11 cellular contexts compared by ENCODE assay signal in the genomic region with DNA sequence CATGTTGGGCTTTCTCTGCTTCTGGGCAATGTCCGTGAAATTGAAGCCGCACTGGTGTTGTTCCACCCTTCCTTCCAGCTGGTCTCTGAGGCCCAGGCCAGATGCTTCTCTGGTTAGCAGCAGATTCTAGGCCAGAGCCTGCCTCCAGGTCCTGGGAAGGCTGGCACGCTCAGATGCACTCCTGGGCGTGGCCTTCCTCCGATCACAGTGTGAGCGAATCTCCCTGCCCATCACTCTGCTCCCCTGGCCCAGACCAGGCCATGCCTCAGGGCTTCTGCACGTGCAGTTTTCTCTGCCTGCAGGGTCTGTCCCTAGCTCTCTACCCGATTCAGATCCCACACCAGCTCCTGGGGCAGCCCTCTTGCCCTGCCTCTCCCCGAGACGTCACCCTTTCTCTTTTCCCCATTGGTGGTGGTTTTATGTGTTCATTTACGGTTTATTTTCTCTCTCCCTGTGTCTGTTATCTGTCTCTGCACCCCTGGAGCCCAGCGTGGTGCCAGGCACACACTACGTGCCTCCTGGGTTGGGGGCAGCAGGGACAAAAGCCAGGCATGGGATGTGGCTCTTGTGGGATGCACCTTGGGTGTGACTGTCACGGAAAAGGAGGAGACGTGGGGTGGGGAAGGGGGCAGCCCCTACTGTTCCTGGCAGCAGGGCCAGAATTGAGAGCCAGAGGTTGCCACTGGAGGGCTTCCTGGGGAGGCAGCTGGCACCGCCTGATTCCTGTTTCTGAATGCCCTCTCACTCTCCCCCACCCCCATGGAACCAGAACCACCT.
DNase-seq lines count a peak whose midpoint lies in the region; ATAC-seq and TF ChIP-seq lines count a peak whose summit lies in the region.
"Had no signal": no experiment of that assay in that cellular context is flagged by ENCODE, and none has a peak within 500 bp of the region (broad histone marks: within the 10 kb centered on the region; RNA-seq: fewer than 3 reads in every experiment).

No MANE protein-coding gene starts in this region.

- no peak overlapping the region for H3K9ac ChIP-seq in smooth muscle cell (ENCODE audit: low read depth)

- H3K4me1 ChIP-seq in Peyer's patch: no peaks in the 10 kb centered on the region
- H3K4me1 ChIP-seq in heart right ventricle: peaks cover 12 to 69% (median 55%) of the 10 kb centered on the region in 9 donors
- H3K4me1 ChIP-seq in smooth muscle cell (ENCODE audit: low read depth): no peaks in the 10 kb centered on the region
- H3K4me1 ChIP-seq: gastrocnemius medialis had no signal

- 66 to 69% methylated on average over 16 of the region's 16 CpGs for WGBS in heart right ventricle, 2 donors
- 74% methylated on average over 16 of the region's 16 CpGs for WGBS in smooth muscle cell (ENCODE audit: low lambda C conversion rate)

- no peak overlapping the region for H3K4me3 ChIP-seq in Peyer's patch
- H3K4me3 ChIP-seq in heart right ventricle: no peak overlapping the region
- no peak overlapping the region for H3K4me3 ChIP-seq in smooth muscle cell
- H3K4me3 ChIP-seq: gastrocnemius medialis had no signal

- H3K4me1 Mint-ChIP-seq in progenitor cell of endocrine pancreas (ENCODE audit: low read depth): no peaks in the 10 kb centered on the region

- no peaks in the 10 kb centered on the region for H4K20me1 ChIP-seq in smooth muscle cell (ENCODE audit: low read depth)

- H3K36me3 ChIP-seq in Peyer's patch (no peaks in the 10 kb centered on the region), heart right ventricle (no peaks in the 10 kb centered on the region), smooth muscle cell (ENCODE audit: low read depth) (no peaks in the 10 kb centered on the region)
- H3K36me3 ChIP-seq: gastrocnemius medialis had no signal

- H3K4me3 Mint-ChIP-seq in progenitor cell of endocrine pancreas (ENCODE audit: low read depth): no peak overlapping the region

- no peaks in the 10 kb centered on the region for H3K27me3 ChIP-seq in Peyer's patch
- no peaks in the 10 kb centered on the region for H3K27me3 ChIP-seq in heart right ventricle
- H3K27me3 ChIP-seq in smooth muscle cell (ENCODE audit: low read depth): peaks cover 37% of the 10 kb centered on the region
- H3K27me3 ChIP-seq: gastrocnemius medialis had no signal

- H3K27ac ChIP-seq in Peyer's patch (no peak overlapping the region), heart right ventricle (peak overlapping the region in 9 of 10 donors; percentile 61 to 83 (median 75)), smooth muscle cell (ENCODE audit: low read depth) (no peak overlapping the region)
- H3K27ac ChIP-seq: gastrocnemius medialis had no signal

- TF ChIP-seq POLR2A in Peyer's patch (IDR thresholded peaks at IDR 0.05): no peak

- no peaks in the 10 kb centered on the region for H3F3A ChIP-seq in smooth muscle cell (ENCODE audit: low read depth)

- H3K36me3 Mint-ChIP-seq in progenitor cell of endocrine pancreas (ENCODE audit: insufficient read depth): no peaks in the 10 kb centered on the region

- peak in 4 of 8 donors; percentile 0 to 6 (median 4) for ATAC-seq in heart right ventricle

- H3K27ac Mint-ChIP-seq in progenitor cell of endocrine pancreas: no peak overlapping the region

- H3K4me2 ChIP-seq in smooth muscle cell: no peak overlapping the region

- H3K27me3 Mint-ChIP-seq in progenitor cell of endocrine pancreas: peaks cover 37% of the 10 kb centered on the region

- intact Hi-C loops in heart right ventricle (cut with DNase I): loop anchor here in 3 of 10 donors (5.0 kb wide), 3 partner anchors 49 to 69 kb away; partner anchors contain the start of gene TRPM5 (in 1 of the 3)
- intact Hi-C loops in posterior vena cava (cut with DNase I): loop anchor here in 1 of 2 donors (1.0 to 10.0 kb wide), 2 partner anchors 330 to 1694 kb away; no protein-coding TSS in a partner anchor

- TF ChIP-seq CTCF in GM10266 (IDR thresholded peaks at IDR 0.05; ENCODE audit: control insufficient read depth, insufficient read depth, low read depth, missing control alignments) (no peak), Peyer's patch (IDR thresholded peaks at IDR 0.05) (no peak), heart right ventricle (IDR thresholded peaks at IDR 0.05) (no peak), progenitor cell of endocrine pancreas (IDR thresholded peaks at IDR 0.05; ENCODE audit: unreplicated experiment) (no peak), smooth muscle cell (IDR thresholded peaks at IDR 0.05; ENCODE audit: borderline replicate concordance, insufficient read depth, poor library complexity, severe bottlenecking) (no peak)

- no peaks in the 10 kb centered on the region for H3K9me3 Mint-ChIP-seq in progenitor cell of endocrine pancreas (ENCODE audit: low read depth)

- H2AFZ ChIP-seq in smooth muscle cell (ENCODE audit: low read depth): no peak overlapping the region

- no peaks in the 10 kb centered on the region for H3K9me3 ChIP-seq in Peyer's patch
- H3K9me3 ChIP-seq in heart right ventricle: no peaks in the 10 kb centered on the region
- no peaks in the 10 kb centered on the region for H3K9me3 ChIP-seq in smooth muscle cell (replicated peaks; ENCODE audit: low read depth)
- H3K9me3 ChIP-seq: gastrocnemius medialis had no signal

- peak; percentile 4 for DNase-seq in GM10266 (ENCODE audit: extremely low spot score)
- peak; percentile 11 to 43 (median 34) for DNase-seq in Peyer's patch
- no peak for DNase-seq in heart right ventricle
- DNase-seq in posterior vena cava (ENCODE audit: low spot score): peak; percentile 67
- no peak for DNase-seq in progenitor cell of endocrine pancreas (ENCODE audit: low spot score, unreplicated experiment)
- DNase-seq in smooth muscle cell (lab: John Stamatoyannopoulos, UW; ENCODE audit: unreplicated experiment): no peak
- no peak for DNase-seq in NCI-H2029 treated with DMSO at 0.1 percent for 48 hours (lab: John Stamatoyannopoulos, UW)
- no peak for DNase-seq in DMS114 treated with DMSO at 0.1 percent for 48 hours (lab: John Stamatoyannopoulos, UW; ENCODE audit: unreplicated experiment)
- DNase-seq: activated CD4-positive, alpha-beta T cell treated with anti-CD3 and anti-CD28 coated beads, Interleukin-2, amount 50 U/mL, for 4 hours; Kasumi-1 had no signal

- no peaks in the 10 kb centered on the region for H3K79me2 ChIP-seq in smooth muscle cell (ENCODE audit: low read depth)

Comparison
In these comparisons a context has a peak if more than half of its experiments do, and no peak if none do; other contexts are left out.
1. DNase-seq: peak in GM10266 (single experiment), Peyer's patch (3 of 3) and posterior vena cava (single experiment); none in heart right ventricle (0 of 2), progenitor cell of endocrine pancreas (single experiment), smooth muscle cell (single experiment), NCI-H2029 treated with DMSO at 0.1 percent for 48 hours (single experiment) and DMS114 treated with DMSO at 0.1 percent for 48 hours (single experiment).
2. H3K27ac ChIP-seq: peak in heart right ventricle (9 of 10); none in Peyer's patch (0 of 4) and smooth muscle cell (single experiment).